Comparison of ENCODE assay signal across 9 cellular contexts in genomic region chr22:47631571-47632102, GRCh38.
DNase-seq lines count a peak whose midpoint lies in the region; FAIRE-seq and TF ChIP-seq lines count a peak whose summit lies in the region.
"Had no signal": no experiment of that assay in that cellular context is flagged by ENCODE, and none has a peak within 500 bp of the region (broad histone marks: within the 10 kb centered on the region; RNA-seq: fewer than 3 reads in every experiment).

No MANE protein-coding gene starts in this region.

- no peaks in the 10 kb centered on the region for H3K36me3 ChIP-seq in colonic mucosa

- no peaks in the 10 kb centered on the region for H3K27me3 Mint-ChIP-seq in activated T-helper 2 cell treated with anti-CD3 and anti-CD28 coated beads, Interferon-gamma antibody, Interleukin-2, Interleukin-4, amounts not matched to agents 10 μg/mL and 5 μg/mL and 100 μg/mL, durations not matched to agents 14 hours and 24 hours and 36 hours (ENCODE audit: low read depth)

- H3K4me3 Mint-ChIP-seq in activated T-helper 2 cell treated with anti-CD3 and anti-CD28 coated beads, Interferon-gamma antibody, Interleukin-2, Interleukin-4, amounts not matched to agents 10 μg/mL and 5 μg/mL and 100 μg/mL, durations not matched to agents 14 hours and 24 hours and 36 hours (ENCODE audit: low read depth) = no peak overlapping the region

- no peak overlapping the region for H3K9ac ChIP-seq in colonic mucosa (ENCODE audit: low read depth in 2 of 2, low read length in 2 of 2)
- H3K9ac ChIP-seq: GM23248 had no signal

- intact Hi-C loops in activated T-helper 2 cell treated with anti-CD3 and anti-CD28 coated beads, Interferon-gamma antibody, Interleukin-2, Interleukin-4, amounts not matched to agents 10 μg/mL and 5 μg/mL and 100 μg/mL, durations not matched to agents 14 hours and 24 hours and 36 hours (cut with micrococcal nuclease) = no loop called here
- intact Hi-C loops in colonic mucosa (cut with DNase I) = no loop called here

- no peaks in the 10 kb centered on the region for H3K4me1 Mint-ChIP-seq in activated T-helper 2 cell treated with anti-CD3 and anti-CD28 coated beads, Interferon-gamma antibody, Interleukin-2, Interleukin-4, amounts not matched to agents 10 μg/mL and 5 μg/mL and 100 μg/mL, durations not matched to agents 14 hours and 24 hours and 36 hours (ENCODE audit: low read depth)

- H3K9me3 Mint-ChIP-seq in activated T-helper 2 cell treated with anti-CD3 and anti-CD28 coated beads, Interferon-gamma antibody, Interleukin-2, Interleukin-4, amounts not matched to agents 10 μg/mL and 5 μg/mL and 100 μg/mL, durations not matched to agents 14 hours and 24 hours and 36 hours = peaks cover 4% of the 10 kb centered on the region

- no peaks in the 10 kb centered on the region for H3K9me3 ChIP-seq in colonic mucosa

- H3K4me3 ChIP-seq in LNCaP clone FGC (ENCODE audit: low read depth, low read length) (peak overlapping the region; percentile 94), colonic mucosa (no peak overlapping the region)
- H3K4me3 ChIP-seq: GM23248 had no signal

- H3K27me3 ChIP-seq in colonic mucosa = no peaks in the 10 kb centered on the region

- H3K27ac ChIP-seq in angular gyrus (ENCODE audit: low read depth, low read length) (peak overlapping the region; percentile 44), colonic mucosa (no peak overlapping the region)
- H3K27ac ChIP-seq: GM23248 had no signal

- no peaks in the 10 kb centered on the region for H3K36me3 Mint-ChIP-seq in activated T-helper 2 cell treated with anti-CD3 and anti-CD28 coated beads, Interferon-gamma antibody, Interleukin-2, Interleukin-4, amounts not matched to agents 10 μg/mL and 5 μg/mL and 100 μg/mL, durations not matched to agents 14 hours and 24 hours and 36 hours (ENCODE audit: low read depth)

- no peaks in the 10 kb centered on the region for H3K4me1 ChIP-seq in colonic mucosa

- TF ChIP-seq CTCF in LNCaP clone FGC (IDR thresholded peaks at IDR 0.05; ENCODE audit: control insufficient read depth, extremely low read depth, insufficient read depth) (no peak), colonic mucosa (IDR thresholded peaks at IDR 0.05) (no peak)

- DNase-seq in LNCaP clone FGC (ENCODE audit: low read depth) (peak; percentile 86), NCI-H526 treated with DMSO at 0.1 percent for 48 hours (lab: John Stamatoyannopoulos, UW) (peak; percentile 71), urothelium cell line (ENCODE audit: low spot score) (peak; percentile 92), colonic mucosa (no peak)
- DNase-seq in stimulated activated CD4-positive, alpha-beta T cell treated with anti-CD3 and anti-CD28 coated beads, Interleukin-15, amount 100 ng/mL, for 24 hours = no peak
- no peak for DNase-seq in activated T-helper 2 cell treated with anti-CD3 and anti-CD28 coated beads, Interferon-gamma antibody, Interleukin-2, Interleukin-4, amounts not matched to agents 10 μg/mL and 5 μg/mL and 100 μg/mL, durations not matched to agents 14 hours and 24 hours and 36 hours (ENCODE audit: low spot score)
- DNase-seq: GM23248 had no signal

- H3K27ac Mint-ChIP-seq in activated T-helper 2 cell treated with anti-CD3 and anti-CD28 coated beads, Interferon-gamma antibody, Interleukin-2, Interleukin-4, amounts not matched to agents 10 μg/mL and 5 μg/mL and 100 μg/mL, durations not matched to agents 14 hours and 24 hours and 36 hours = no peak overlapping the region

- FAIRE-seq in urothelium cell line (lab: Jason Lieb, UNC) = peak; percentile 98
- FAIRE-seq: colon had no signal

Comparison
In these comparisons a context has a peak if more than half of its experiments do, and no peak if none do; other contexts are left out.
1. DNase-seq: peak in LNCaP clone FGC (single experiment), NCI-H526 treated with DMSO at 0.1 percent for 48 hours (single experiment) and urothelium cell line (single experiment); none in stimulated activated CD4-positive, alpha-beta T cell treated with anti-CD3 and anti-CD28 coated beads, Interleukin-15, amount 100 ng/mL, for 24 hours (single experiment), activated T-helper 2 cell treated with anti-CD3 and anti-CD28 coated beads, Interferon-gamma antibody, Interleukin-2, Interleukin-4, amounts not matched to agents 10 μg/mL and 5 μg/mL and 100 μg/mL, durations not matched to agents 14 hours and 24 hours and 36 hours (single experiment) and colonic mucosa (single experiment).